Comparison of ENCODE assay signal across 20 cellular contexts in genomic region chr3:145219355-145220196, GRCh38.
A peak's percentile ranks its signal among the peaks of the same experiment; 100 is the strongest.
DNase-seq lines count a peak whose midpoint lies in the region; ATAC-seq and TF ChIP-seq lines count a peak whose summit lies in the region.
"Had no signal": no experiment of that assay in that cellular context is flagged by ENCODE, and none has a peak within 500 bp of the region (broad histone marks: within the 10 kb centered on the region; RNA-seq: fewer than 3 reads in every experiment).

No MANE protein-coding gene starts in this region.

- TF ChIP-seq CTCF in neural progenitor cell (IDR thresholded peaks at IDR 0.05) (no peak), thyroid gland (IDR thresholded peaks at IDR 0.05) (no peak)

- H3K27me3 ChIP-seq in adipocyte (replicated peaks; ENCODE audit: control insufficient read depth, insufficient read depth, low read length) (no peaks in the 10 kb centered on the region), neural progenitor cell (no peaks in the 10 kb centered on the region), thyroid gland (no peaks in the 10 kb centered on the region)

- no peaks in the 10 kb centered on the region for H3K36me3 ChIP-seq in adipocyte (ENCODE audit: control insufficient read depth, insufficient read depth, low read length, severe bottlenecking)
- no peaks in the 10 kb centered on the region for H3K36me3 ChIP-seq in neural progenitor cell
- H3K36me3 ChIP-seq in thyroid gland = no peaks in the 10 kb centered on the region

- H3K79me2 ChIP-seq in neural progenitor cell (ENCODE audit: low read depth) = no peaks in the 10 kb centered on the region

- H3K4me3 ChIP-seq in adipocyte (ENCODE audit: low read length) (no peak overlapping the region), neural progenitor cell (no peak overlapping the region), thyroid gland (replicated peaks in 1 of 3) (no peak overlapping the region)

- H3K36me3 Mint-ChIP-seq in neural progenitor cell = no peaks in the 10 kb centered on the region
- H3K36me3 Mint-ChIP-seq in naive thymus-derived CD8-positive, alpha-beta T cell = no peaks in the 10 kb centered on the region
- H3K36me3 Mint-ChIP-seq: naive B cell had no signal

- H3K4me1 ChIP-seq in adipocyte (ENCODE audit: control insufficient read depth, insufficient read depth, low read length) = no peaks in the 10 kb centered on the region
- no peaks in the 10 kb centered on the region for H3K4me1 ChIP-seq in neural progenitor cell
- H3K4me1 ChIP-seq in thyroid gland = no peaks in the 10 kb centered on the region

- no peak overlapping the region for H3K27ac Mint-ChIP-seq in neural progenitor cell
- no peak overlapping the region for H3K27ac Mint-ChIP-seq in naive thymus-derived CD8-positive, alpha-beta T cell
- H3K27ac Mint-ChIP-seq: activated CD4-positive, alpha-beta memory T cell treated with anti-CD3 and anti-CD28 coated beads, Interleukin-2, amount 10 ng/mL, durations not matched to agents 7 days and 5 days; activated T-cell treated with anti-CD3 and anti-CD28 coated beads, Interleukin-2, amount 50 U/mL, for 72 hours; naive B cell; progenitor cell of endocrine pancreas; stimulated activated naive CD8-positive, alpha-beta T cell treated with anti-CD3 and anti-CD28 coated beads, Interleukin-15, amount 100 ng/mL, for 72 hours had no signal

- peak overlapping the region; percentile 56 for H2AFZ ChIP-seq in neural progenitor cell (replicated peaks)

- H3K27me3 Mint-ChIP-seq in neural progenitor cell (ENCODE audit: insufficient read depth, low read depth) = peaks cover 2% of the 10 kb centered on the region
- no peaks in the 10 kb centered on the region for H3K27me3 Mint-ChIP-seq in naive thymus-derived CD8-positive, alpha-beta T cell
- H3K27me3 Mint-ChIP-seq: activated CD4-positive, alpha-beta memory T cell treated with anti-CD3 and anti-CD28 coated beads, Interleukin-2, amount 10 ng/mL, durations not matched to agents 7 days and 5 days; naive B cell; progenitor cell of endocrine pancreas; stimulated activated naive CD8-positive, alpha-beta T cell treated with anti-CD3 and anti-CD28 coated beads, Interleukin-15, amount 100 ng/mL, for 72 hours had no signal

- peaks cover 3% of the 10 kb centered on the region for H3K9me3 Mint-ChIP-seq in neural progenitor cell
- H3K9me3 Mint-ChIP-seq in naive thymus-derived CD8-positive, alpha-beta T cell = peaks cover 0 to 18% (median 2%) of the 10 kb centered on the region in 9 donors
- H3K9me3 Mint-ChIP-seq: activated CD4-positive, alpha-beta memory T cell treated with anti-CD3 and anti-CD28 coated beads, Interleukin-2, amount 10 ng/mL, durations not matched to agents 7 days and 5 days had no signal

- WGBS in thyroid gland, 2 donors = 75 to 77% methylated on average over 5 of the region's 5 CpGs

- peaks cover 13% of the 10 kb centered on the region for H3K4me1 Mint-ChIP-seq in neural progenitor cell
- no peaks in the 10 kb centered on the region for H3K4me1 Mint-ChIP-seq in naive thymus-derived CD8-positive, alpha-beta T cell
- H3K4me1 Mint-ChIP-seq: activated CD4-positive, alpha-beta memory T cell treated with anti-CD3 and anti-CD28 coated beads, Interleukin-2, amount 10 ng/mL, durations not matched to agents 7 days and 5 days; naive B cell; stimulated activated naive CD8-positive, alpha-beta T cell treated with anti-CD3 and anti-CD28 coated beads, Interleukin-15, amount 100 ng/mL, for 72 hours had no signal

- POLR2A ChIA-PET in naive thymus-derived CD8-positive, alpha-beta T cell (lab: Charles Lee) = no interaction called here

- H3K9me3 ChIP-seq in adipocyte (ENCODE audit: control insufficient read depth, low read length) (no peaks in the 10 kb centered on the region), neural progenitor cell (ENCODE audit: low read depth) (no peaks in the 10 kb centered on the region), thyroid gland (no peaks in the 10 kb centered on the region)

- H3K9ac ChIP-seq in adipocyte (ENCODE audit: low read length) = no peak overlapping the region
- H3K9ac ChIP-seq in neural progenitor cell = no peak overlapping the region
- H3K9ac ChIP-seq: KMS-11 had no signal

- no peak overlapping the region for H3K4me3 Mint-ChIP-seq in neural progenitor cell
- no peak overlapping the region for H3K4me3 Mint-ChIP-seq in naive thymus-derived CD8-positive, alpha-beta T cell
- H3K4me3 Mint-ChIP-seq: activated CD4-positive, alpha-beta memory T cell treated with anti-CD3 and anti-CD28 coated beads, Interleukin-2, amount 10 ng/mL, durations not matched to agents 7 days and 5 days; activated T-cell treated with anti-CD3 and anti-CD28 coated beads, Interleukin-2, amount 50 U/mL, for 72 hours; naive B cell; stimulated activated naive CD8-positive, alpha-beta T cell treated with anti-CD3 and anti-CD28 coated beads, Interleukin-15, amount 100 ng/mL, for 72 hours had no signal

- TF ChIP-seq POLR2A in thyroid gland (IDR thresholded peaks at IDR 0.05) = no peak

- no peak overlapping the region for H3K27ac ChIP-seq in neural progenitor cell
- H3K27ac ChIP-seq in thyroid gland = no peak overlapping the region
- H3K27ac ChIP-seq: KMS-11, VCaP had no signal

- DNase-seq in DMS53 (lab: John Stamatoyannopoulos, UW) = peak; percentile 24
- no peak for DNase-seq in DMS53 treated with DMSO at 0.1 percent for 48 hours (lab: John Stamatoyannopoulos, UW; ENCODE audit: unreplicated experiment)
- peak; percentile 37 for DNase-seq in NCI-H1105 (lab: John Stamatoyannopoulos, UW)
- DNase-seq in adipocyte (ENCODE audit: low read depth) = peak; percentile 39
- no peak for DNase-seq in neural progenitor cell (ENCODE audit: low spot score)
- no peak for DNase-seq in thyroid gland
- no peak for DNase-seq in naive thymus-derived CD8-positive, alpha-beta T cell
- DNase-seq: 8988T; activated CD4-positive, alpha-beta memory T cell treated with anti-CD3 and anti-CD28 coated beads, Interleukin-2, amount 10 ng/mL, durations not matched to agents 7 days and 5 days; activated T-cell treated with anti-CD3 and anti-CD28 coated beads, Interleukin-2, amount 50 U/mL, for 72 hours; amniotic stem cell; caudate nucleus; naive B cell; NCI-H526 treated with DMSO at 0.1 percent for 48 hours; stimulated activated CD4-positive, alpha-beta T cell treated with anti-CD3 and anti-CD28 coated beads, Interleukin-15, amount 100 ng/mL, for 24 hours; stimulated activated naive CD8-positive, alpha-beta T cell treated with anti-CD3 and anti-CD28 coated beads, Interleukin-15, amount 100 ng/mL, for 72 hours had no signal

- H3K4me2 ChIP-seq in neural progenitor cell = no peak overlapping the region
- H3K4me2 ChIP-seq: KMS-11 had no signal

- intact Hi-C loops in thyroid gland (cut with DNase I) = no loop called here

- no peaks in the 10 kb centered on the region for H4K20me1 ChIP-seq in neural progenitor cell (ENCODE audit: low read depth)

- no peaks in the 10 kb centered on the region for H3F3A ChIP-seq in neural progenitor cell (ENCODE audit: low read depth)

- ATAC-seq in GM18517 (IDR thresholded peaks at IDR 0.05; ENCODE audit: unreplicated experiment) = no peak
- ATAC-seq in naive thymus-derived CD8-positive, alpha-beta T cell = no peak
- ATAC-seq: activated T-cell treated with anti-CD3 and anti-CD28 coated beads, Interleukin-2, amount 50 U/mL, for 72 hours; stimulated activated naive CD8-positive, alpha-beta T cell treated with anti-CD3 and anti-CD28 coated beads, Interleukin-15, amount 100 ng/mL, for 72 hours had no signal

Comparison
In these comparisons a context has a peak if more than half of its experiments do, and no peak if none do; other contexts are left out.
1. DNase-seq: peak in DMS53 (single experiment), NCI-H1105 (single experiment) and adipocyte (single experiment); none in DMS53 treated with DMSO at 0.1 percent for 48 hours (single experiment), neural progenitor cell (single experiment), thyroid gland (0 of 2) and naive thymus-derived CD8-positive, alpha-beta T cell (0 of 10).